1 cellular context compared by ENCODE assay signal in genomic region chr11:65851811-65852507, GRCh38.
TF ChIP-seq lines count a peak whose summit lies in the region.

No MANE protein-coding gene starts in this region.

TF ChIP-seq in GM23338, 12 proteins besides CTCF, POLR2A, EP300 and RAD21 (continued from another document):
- TF ChIP-seq REST (IDR thresholded peaks at IDR 0.05; ENCODE audit: unreplicated experiment) (no peak), EZH2 (IDR thresholded peaks at IDR 0.05; ENCODE audit: low read depth, unreplicated experiment) (no peak), POLR2AphosphoS5 (IDR thresholded peaks at IDR 0.05; ENCODE audit: low read depth) (peak; percentile 32), JUNB (IDR thresholded peaks at IDR 0.05; ENCODE audit: unreplicated experiment) (no peak), EZH2phosphoT487 (IDR thresholded peaks at IDR 0.05; ENCODE audit: unreplicated experiment) (no peak), ZNF462 (CRISPR knock-in tag; IDR thresholded peaks at IDR 0.05) (no peak), NANOG (IDR thresholded peaks at IDR 0.05; ENCODE audit: borderline replicate concordance) (no peak)
